In the genomic region with DNA sequence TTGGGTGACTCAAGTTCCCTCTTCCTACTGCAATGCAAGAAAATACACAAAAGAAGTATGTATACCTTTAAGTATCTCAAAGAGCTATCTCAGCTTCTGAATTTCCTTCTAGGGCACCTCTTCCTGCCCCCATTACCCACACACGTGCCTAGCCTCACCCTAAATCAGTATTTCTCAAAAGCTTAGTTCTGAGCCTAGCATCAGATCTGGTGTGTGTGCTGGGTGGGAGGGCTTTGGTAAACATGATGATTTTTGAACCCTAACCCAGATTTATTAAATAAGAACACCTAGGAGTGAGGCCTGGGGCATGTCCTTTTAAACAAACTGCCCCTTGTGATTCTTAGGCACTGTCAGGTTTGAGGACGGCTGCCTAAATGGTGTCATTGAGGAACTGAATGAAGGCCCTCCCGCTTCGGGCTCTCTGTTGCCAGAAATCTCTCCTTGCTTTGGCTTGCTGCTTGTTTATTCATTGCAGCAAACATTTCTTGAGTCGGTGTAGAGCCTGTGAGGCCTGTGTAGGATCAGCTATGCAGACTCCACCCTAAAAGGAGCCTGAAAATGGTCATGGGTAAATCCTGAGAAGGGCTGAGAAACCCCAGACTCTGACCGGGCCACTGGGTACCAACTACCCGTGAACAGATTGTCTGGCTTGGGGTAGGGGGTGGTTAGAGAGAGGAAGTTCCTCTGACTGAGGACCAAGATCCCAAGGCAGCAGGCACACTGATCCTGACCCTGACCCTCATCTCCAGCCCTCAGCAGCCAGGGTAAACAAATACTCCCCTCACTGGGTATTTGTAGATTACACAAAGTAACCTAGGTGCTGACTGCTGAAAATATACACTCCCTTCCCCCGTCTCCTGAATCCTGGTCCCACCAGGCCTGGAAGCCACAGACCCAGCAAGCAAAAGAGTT, we compare ENCODE assay signal across 8 cellular contexts. TPM values are rescaled to one million over a fixed set of nuclear protein-coding genes. Genes with fewer than 3 reads are reported as not detected.
DNase-seq lines count a peak whose midpoint lies in the region; ATAC-seq and TF ChIP-seq lines count a peak whose summit lies in the region.

No MANE protein-coding gene starts in this region.

- peaks cover 0 to 14% (median 0%) of the 10 kb centered on the region in 3 experiments for H3K36me3 ChIP-seq in naive thymus-derived CD4-positive, alpha-beta T cell (ENCODE audit: control insufficient read depth in 2 of 3, insufficient read depth in 3 of 3, low read length in 3 of 3)
- H3K36me3 ChIP-seq in WERI-Rb-1, result no peaks in the 10 kb centered on the region

- no peaks in the 10 kb centered on the region for H3K9me3 Mint-ChIP-seq in IgD-negative memory B cell
- no peaks in the 10 kb centered on the region for H3K9me3 Mint-ChIP-seq in naive thymus-derived CD4-positive, alpha-beta T cell
- peaks cover 7% of the 10 kb centered on the region for H3K9me3 Mint-ChIP-seq in glutamatergic neuron (ENCODE audit: unreplicated experiment)

- TF ChIP-seq CTCF in glutamatergic neuron (IDR thresholded peaks at IDR 0.05; ENCODE audit: partially characterized antibody, unreplicated experiment), result no peak
- TF ChIP-seq CTCF in WERI-Rb-1 (IDR thresholded peaks at IDR 0.05; ENCODE audit: low read depth, low read length), result no peak

- peak overlapping the region; percentile 75 for H3K27ac ChIP-seq in naive thymus-derived CD4-positive, alpha-beta T cell (ENCODE audit: low read depth, low read length)
- H3K27ac ChIP-seq in WERI-Rb-1, result no peak overlapping the region

- peak; percentile 32 for ATAC-seq in naive thymus-derived CD4-positive, alpha-beta T cell

- intact Hi-C loops in naive thymus-derived CD4-positive, alpha-beta T cell (cut with micrococcal nuclease), result loop anchor here (1.0 to 10.0 kb wide), 8 partner anchors 11 to 547 kb away; a partner anchor contains a TSS

- peak overlapping the region; percentile 86 to 94 (median 92) for H3K4me3 Mint-ChIP-seq in IgD-negative memory B cell
- peak overlapping the region; percentile 88 to 98 (median 96) for H3K4me3 Mint-ChIP-seq in naive thymus-derived CD4-positive, alpha-beta T cell
- no peak overlapping the region for H3K4me3 Mint-ChIP-seq in glutamatergic neuron (ENCODE audit: unreplicated experiment)

- H3K27ac Mint-ChIP-seq in IgD-negative memory B cell (peak overlapping the region; percentile 54 to 93 (median 83)), glutamatergic neuron (ENCODE audit: unreplicated experiment) (no peak overlapping the region)
- H3K27ac Mint-ChIP-seq in naive thymus-derived CD4-positive, alpha-beta T cell, result peak overlapping the region; percentile 84 to 99 (median 95)

- peak overlapping the region; percentile 72 for H3K4me3 ChIP-seq in naive thymus-derived CD4-positive, alpha-beta T cell (ENCODE audit: low read length)
- no peak overlapping the region for H3K4me3 ChIP-seq in WERI-Rb-1 (ENCODE audit: low read depth, low read length)

- H3K4me1 ChIP-seq in naive thymus-derived CD4-positive, alpha-beta T cell (ENCODE audit: control insufficient read depth in 2 of 2, insufficient read depth in 2 of 2, low read length in 2 of 2), result peaks cover 33 to 59% of the 10 kb centered on the region in 2 donors

- no peaks in the 10 kb centered on the region for H3K27me3 ChIP-seq in naive thymus-derived CD4-positive, alpha-beta T cell (ENCODE audit: control insufficient read depth in 2 of 2, insufficient read depth in 2 of 2, low read length in 2 of 2)
- peaks cover 100% of the 10 kb centered on the region for H3K27me3 ChIP-seq in WERI-Rb-1 (ENCODE audit: insufficient read depth, low read depth, severe bottlenecking)

- H3K4me1 Mint-ChIP-seq in IgD-negative memory B cell, result peaks cover 55 to 62% (median 55%) of the 10 kb centered on the region in 3 donors
- H3K4me1 Mint-ChIP-seq in naive thymus-derived CD4-positive, alpha-beta T cell, result peaks cover 51 to 74% (median 69%) of the 10 kb centered on the region in 7 donors
- H3K4me1 Mint-ChIP-seq in glutamatergic neuron (ENCODE audit: low read depth, unreplicated experiment), result no peaks in the 10 kb centered on the region

- POLR2A ChIA-PET in naive thymus-derived CD4-positive, alpha-beta T cell (lab: Charles Lee), result interaction anchor here (0.8 to 8.8 kb wide), 21 partner anchors 10 to 553 kb away, joined by 3 to 159 read pairs (median 4); a partner anchor contains a TSS

- H3K36me3 Mint-ChIP-seq in IgD-negative memory B cell (no peaks in the 10 kb centered on the region), glutamatergic neuron (ENCODE audit: unreplicated experiment) (no peaks in the 10 kb centered on the region)
- peaks cover 3 to 11% (median 4%) of the 10 kb centered on the region in 5 donors for H3K36me3 Mint-ChIP-seq in naive thymus-derived CD4-positive, alpha-beta T cell

- H3K27me3 Mint-ChIP-seq in IgD-negative memory B cell (peaks cover 1% of the 10 kb centered on the region), glutamatergic neuron (ENCODE audit: unreplicated experiment) (peaks cover 10% of the 10 kb centered on the region)
- peaks cover 0 to 4% (median 0%) of the 10 kb centered on the region in 5 donors for H3K27me3 Mint-ChIP-seq in naive thymus-derived CD4-positive, alpha-beta T cell

- DNase-seq in AG20443 (ENCODE audit: low spot score) (peak; percentile 20), activated gamma-delta T cell treated with Interleukin-2 at 50 U/mL for 16 hours (no peak), glutamatergic neuron (no peak), NCI-H510A treated with DMSO at 0.1 percent for 48 hours (lab: John Stamatoyannopoulos, UW) (no peak), WERI-Rb-1 (no peak)
- peak; percentile 46 for DNase-seq in central memory CD4-positive, alpha-beta T cell
- peak in 5 of 9 donors; percentile 35 to 52 (median 48) for DNase-seq in naive thymus-derived CD4-positive, alpha-beta T cell

- no peaks in the 10 kb centered on the region for H3K9me3 ChIP-seq in naive thymus-derived CD4-positive, alpha-beta T cell (ENCODE audit: control insufficient read depth in 2 of 3, low read length in 3 of 3)
- H3K9me3 ChIP-seq in WERI-Rb-1 (ENCODE audit: severe bottlenecking), result no peaks in the 10 kb centered on the region

- CTCF ChIA-PET in naive thymus-derived CD4-positive, alpha-beta T cell (lab: Charles Lee), result interaction anchor here (0.5 to 7.1 kb wide), 13 partner anchors 8 to 139 kb away, joined by 3 to 44 read pairs (median 4); a partner anchor contains a TSS

RNA-seq across cellular contexts. Expression of a gene that starts 3.0 kb away (rescaled TPM):
- 6.8 TPM for polyA plus RNA-seq in IgD-negative memory B cell
- 10 to 100 TPM in 4 of 5 experiments, 1 to 10 TPM in 1; 5.2 to 91.6 (median 85.6) TPM for total RNA-seq in naive thymus-derived CD4-positive, alpha-beta T cell
- 10 to 100 TPM; 55.1 to 66.3 TPM for polyA plus RNA-seq in naive thymus-derived CD4-positive, alpha-beta T cell
- 1.6 TPM for total RNA-seq in glutamatergic neuron (ENCODE audit: unreplicated experiment)

Comparison
In these comparisons a context has a peak if more than half of its experiments do, and no peak if none do; other contexts are left out.
1. DNase-seq: peak in AG20443 (single experiment), central memory CD4-positive, alpha-beta T cell (single experiment) and naive thymus-derived CD4-positive, alpha-beta T cell (5 of 9); none in activated gamma-delta T cell treated with Interleukin-2 at 50 U/mL for 16 hours (single experiment), glutamatergic neuron (single experiment), NCI-H510A treated with DMSO at 0.1 percent for 48 hours (single experiment) and WERI-Rb-1 (single experiment).